In genomic region chr3:27352047-27352446, GRCh38 we compare ENCODE assay signal across 24 cellular contexts.
"Had no signal": no experiment of that assay in that cellular context is flagged by ENCODE, and none has a peak within 500 bp of the region (broad histone marks: within the 10 kb centered on the region; RNA-seq: fewer than 3 reads in every experiment).

No MANE protein-coding gene starts in this region.

- H3K9me3 Mint-ChIP-seq: activated CD4-positive, alpha-beta memory T cell treated with anti-CD3 and anti-CD28 coated beads for 36 hours; activated CD4-positive, alpha-beta T cell treated with anti-CD3 and anti-CD28 coated beads, Interleukin-2, amount 10 ng/mL, durations not matched to agents 7 days and 5 days; activated naive CD4-positive, alpha-beta T cell treated with anti-CD3 and anti-CD28 coated beads, Interleukin-2, amount 10 ng/mL, durations not matched to agents 7 days and 5 days; activated T-cell treated with anti-CD3 and anti-CD28 coated beads, Interleukin-2, amount 50 U/mL, for 4 hours; activated T-helper 1 cell treated with anti-CD3 and anti-CD28 coated beads, Interleukin-12 subunit alpha, Interleukin-12 subunit beta, Interleukin-2, Interleukin-4 antibody, amounts not matched to agents 30 ng/mL and 10 ng/mL and 1 ng/mL, durations not matched to agents 14 hours and 24 hours and 36 hours had no signal

- H3K4me1 Mint-ChIP-seq: activated naive CD4-positive, alpha-beta T cell treated with anti-CD3 and anti-CD28 coated beads, Interleukin-2, amount 10 ng/mL, durations not matched to agents 7 days and 5 days had no signal

- H3K27ac Mint-ChIP-seq: activated CD4-positive, alpha-beta memory T cell treated with anti-CD3 and anti-CD28 coated beads for 36 hours; activated CD4-positive, alpha-beta T cell treated with anti-CD3 and anti-CD28 coated beads for 36 hours; activated CD4-positive, alpha-beta T cell treated with anti-CD3 and anti-CD28 coated beads, Interleukin-2, amount 10 ng/mL, durations not matched to agents 7 days and 5 days; activated naive CD4-positive, alpha-beta T cell treated with anti-CD3 and anti-CD28 coated beads, Interleukin-2, amount 10 ng/mL, durations not matched to agents 7 days and 5 days; activated naive CD8-positive, alpha-beta T cell; activated T-helper 1 cell treated with anti-CD3 and anti-CD28 coated beads, Interleukin-12 subunit alpha, Interleukin-12 subunit beta, Interleukin-2, Interleukin-4 antibody, amounts not matched to agents 30 ng/mL and 10 ng/mL and 1 ng/mL, durations not matched to agents 14 hours and 24 hours and 36 hours had no signal

- H3K36me3 Mint-ChIP-seq: activated CD4-positive, alpha-beta memory T cell treated with anti-CD3 and anti-CD28 coated beads for 36 hours; activated naive CD4-positive, alpha-beta T cell treated with anti-CD3 and anti-CD28 coated beads, Interleukin-2, amount 10 ng/mL, durations not matched to agents 7 days and 5 days; activated naive CD8-positive, alpha-beta T cell had no signal

- ATAC-seq: activated CD4-positive, alpha-beta T cell treated with anti-CD3 and anti-CD28 coated beads for 36 hours; activated CD4-positive, CD25-positive, alpha-beta regulatory T cell treated with anti-CD3 and anti-CD28 coated beads, Interleukin-2, amount 50 U/mL, for 24 hours; activated T-cell treated with anti-CD3 and anti-CD28 coated beads, Interleukin-2, amount 50 U/mL, for 4 hours had no signal

- DNase-seq: activated CD4-positive, alpha-beta memory T cell treated with anti-CD3 and anti-CD28 coated beads for 36 hours; activated CD4-positive, alpha-beta T cell treated with anti-CD3 and anti-CD28 coated beads for 36 hours; activated CD4-positive, alpha-beta T cell treated with anti-CD3 and anti-CD28 coated beads, Interleukin-2, amount 10 ng/mL, durations not matched to agents 7 days and 5 days; activated CD8-positive, alpha-beta memory T cell treated with anti-CD3 and anti-CD28 coated beads, Interleukin-2, amount 50 U/mL, for 4 hours; activated effector memory CD4-positive, alpha-beta T cell treated with Interleukin-2 at 50 U/mL for 16 hours; activated naive CD4-positive, alpha-beta T cell treated with anti-CD3 and anti-CD28 coated beads, Interleukin-2, amount 10 ng/mL, durations not matched to agents 7 days and 5 days; activated T-cell treated with anti-CD3 and anti-CD28 coated beads for 4 hours; activated T-cell treated with anti-CD3 and anti-CD28 coated beads, Interleukin-2, amount 50 U/mL, for 4 hours; amniotic stem cell; aorta; KG1; NCI-H187; NCI-H2107; NCI-H2227 treated with DMSO at 0.1 percent for 48 hours; NCI-H446; NCI-H510A treated with DMSO at 0.1 percent for 48 hours; OCI-M1; Right ventricle myocardium superior; SW 1271; T-helper 1 cell; T1000 had no signal

- H3K27me3 Mint-ChIP-seq: activated CD4-positive, alpha-beta memory T cell treated with anti-CD3 and anti-CD28 coated beads for 36 hours; activated CD4-positive, alpha-beta T cell treated with anti-CD3 and anti-CD28 coated beads for 36 hours; activated naive CD8-positive, alpha-beta T cell had no signal

- H3K4me3 Mint-ChIP-seq: activated CD4-positive, alpha-beta memory T cell treated with anti-CD3 and anti-CD28 coated beads for 36 hours; activated CD4-positive, alpha-beta T cell treated with anti-CD3 and anti-CD28 coated beads for 36 hours; activated CD4-positive, alpha-beta T cell treated with anti-CD3 and anti-CD28 coated beads, Interleukin-2, amount 10 ng/mL, durations not matched to agents 7 days and 5 days; activated naive CD4-positive, alpha-beta T cell treated with anti-CD3 and anti-CD28 coated beads, Interleukin-2, amount 10 ng/mL, durations not matched to agents 7 days and 5 days; activated naive CD8-positive, alpha-beta T cell; activated T-cell treated with anti-CD3 and anti-CD28 coated beads, Interleukin-2, amount 50 U/mL, for 4 hours; activated T-helper 1 cell treated with anti-CD3 and anti-CD28 coated beads, Interleukin-12 subunit alpha, Interleukin-12 subunit beta, Interleukin-2, Interleukin-4 antibody, amounts not matched to agents 30 ng/mL and 10 ng/mL and 1 ng/mL, durations not matched to agents 14 hours and 24 hours and 36 hours had no signal
